ENCODE assay signal across 1 cellular context in the genomic region with DNA sequence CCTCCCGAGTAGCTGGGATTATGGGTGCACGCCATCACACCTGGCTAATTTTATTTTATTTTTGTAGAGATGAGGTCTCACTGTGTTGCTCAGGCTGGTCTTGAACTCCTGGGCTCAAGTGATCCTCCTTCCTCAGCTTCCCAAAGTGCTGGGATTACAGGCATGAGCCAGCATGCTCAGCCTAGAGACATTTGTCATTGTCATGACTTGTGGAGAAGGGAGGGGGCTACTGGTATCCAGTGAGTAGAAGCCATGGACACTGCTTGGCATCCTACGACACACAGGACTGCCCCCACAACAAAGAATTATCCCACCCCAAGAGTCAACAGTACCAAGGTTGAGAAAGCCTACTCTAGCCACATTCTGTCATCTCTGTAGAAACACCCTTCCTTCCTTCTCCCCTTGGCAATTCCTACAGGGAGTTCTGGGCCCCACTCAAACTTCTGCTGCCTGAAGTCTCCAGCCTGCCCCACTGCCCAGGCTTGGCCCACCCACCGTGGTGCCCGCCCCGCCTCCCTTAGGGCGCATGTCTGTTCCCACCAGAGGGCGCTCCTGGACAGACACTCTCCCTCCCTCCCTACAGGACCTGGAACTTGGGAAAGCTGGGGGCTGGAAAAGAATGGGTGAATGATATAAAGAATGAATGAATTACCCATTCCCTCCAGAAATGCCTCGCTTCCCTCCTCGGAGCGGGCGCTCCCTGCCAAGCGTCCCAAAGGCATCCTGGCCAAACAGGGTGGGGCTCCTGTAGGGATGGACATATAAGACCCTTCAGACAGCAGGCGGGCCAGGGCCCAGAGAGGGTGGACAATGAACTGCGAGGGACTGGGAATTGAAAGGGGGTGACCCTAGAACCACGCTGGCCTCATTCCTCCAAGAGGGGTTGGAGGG.
TF ChIP-seq lines count a peak whose summit lies in the region.

No MANE protein-coding gene starts in this region.

TF ChIP-seq in HepG2, 621 proteins besides CTCF, POLR2A, EP300 and RAD21 (continued from another document):
- TF ChIP-seq MAZ (IDR thresholded peaks at IDR 0.05; ENCODE audit: borderline replicate concordance, low read depth, low read length) (peak; percentile 65; the same call in 1 of the 2 replicates), MAZ (CRISPR knock-in tag; IDR thresholded peaks at IDR 0.05; ENCODE audit: low read depth) (peak; percentile 31; the same call in 1 of the 2 replicates), TBX2 (CRISPR knock-in tag; IDR thresholded peaks at IDR 0.05; ENCODE audit: borderline replicate concordance) (0 out of 2 replicates have a peak, but pooled peaks have one; percentile 45), KDM2A (CRISPR knock-in tag; IDR thresholded peaks at IDR 0.05; ENCODE audit: borderline replicate concordance, low read depth) (peak; percentile 64; the same call in 1 of the 2 replicates), TAF1 (CRISPR knock-in tag; IDR thresholded peaks at IDR 0.05) (no peak), ZNF350 (CRISPR knock-in tag; IDR thresholded peaks at IDR 0.05; ENCODE audit: borderline replicate concordance, low read depth) (no peak), SP4 (CRISPR knock-in tag; IDR thresholded peaks at IDR 0.05) (0 out of 2 replicates have a peak, but pooled peaks have one; percentile 23)
- TF ChIP-seq, protein P1, sequence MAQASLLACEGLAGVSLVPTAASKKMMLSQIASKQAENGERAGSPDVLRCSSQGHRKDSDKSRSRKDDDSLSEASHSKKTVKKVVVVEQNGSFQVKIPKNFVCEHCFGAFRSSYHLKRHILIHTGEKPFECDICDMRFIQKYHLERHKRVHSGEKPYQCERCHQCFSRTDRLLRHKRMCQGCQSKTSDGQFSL (CRISPR knock-in tag; IDR thresholded peaks at IDR 0.05), result no peak
- TF ChIP-seq, protein P2, sequence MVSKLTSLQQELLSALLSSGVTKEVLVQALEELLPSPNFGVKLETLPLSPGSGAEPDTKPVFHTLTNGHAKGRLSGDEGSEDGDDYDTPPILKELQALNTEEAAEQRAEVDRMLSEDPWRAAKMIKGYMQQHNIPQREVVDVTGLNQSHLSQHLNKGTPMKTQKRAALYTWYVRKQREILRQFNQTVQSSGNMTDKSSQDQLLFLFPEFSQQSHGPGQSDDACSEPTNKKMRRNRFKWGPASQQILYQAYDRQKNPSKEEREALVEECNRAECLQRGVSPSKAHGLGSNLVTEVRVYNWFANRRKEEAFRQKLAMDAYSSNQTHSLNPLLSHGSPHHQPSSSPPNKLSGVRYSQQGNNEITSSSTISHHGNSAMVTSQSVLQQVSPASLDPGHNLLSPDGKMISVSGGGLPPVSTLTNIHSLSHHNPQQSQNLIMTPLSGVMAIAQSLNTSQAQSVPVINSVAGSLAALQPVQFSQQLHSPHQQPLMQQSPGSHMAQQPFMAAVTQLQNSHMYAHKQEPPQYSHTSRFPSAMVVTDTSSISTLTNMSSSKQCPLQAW (CRISPR knock-in tag; IDR thresholded peaks at IDR 0.05), result no peak
- TF ChIP-seq, protein P3, sequence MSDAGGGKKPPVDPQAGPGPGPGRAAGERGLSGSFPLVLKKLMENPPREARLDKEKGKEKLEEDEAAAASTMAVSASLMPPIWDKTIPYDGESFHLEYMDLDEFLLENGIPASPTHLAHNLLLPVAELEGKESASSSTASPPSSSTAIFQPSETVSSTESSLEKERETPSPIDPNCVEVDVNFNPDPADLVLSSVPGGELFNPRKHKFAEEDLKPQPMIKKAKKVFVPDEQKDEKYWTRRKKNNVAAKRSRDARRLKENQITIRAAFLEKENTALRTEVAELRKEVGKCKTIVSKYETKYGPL (CRISPR knock-in tag; IDR thresholded peaks at IDR 0.05), result no peak
